ENCODE assay signal across 1 cellular context in genomic region chr11:45285931-45286632, GRCh38.
A peak's percentile ranks its signal among the peaks of the same experiment; 100 is the strongest.
TF ChIP-seq lines count a peak whose summit lies in the region.

A gene with protein sequence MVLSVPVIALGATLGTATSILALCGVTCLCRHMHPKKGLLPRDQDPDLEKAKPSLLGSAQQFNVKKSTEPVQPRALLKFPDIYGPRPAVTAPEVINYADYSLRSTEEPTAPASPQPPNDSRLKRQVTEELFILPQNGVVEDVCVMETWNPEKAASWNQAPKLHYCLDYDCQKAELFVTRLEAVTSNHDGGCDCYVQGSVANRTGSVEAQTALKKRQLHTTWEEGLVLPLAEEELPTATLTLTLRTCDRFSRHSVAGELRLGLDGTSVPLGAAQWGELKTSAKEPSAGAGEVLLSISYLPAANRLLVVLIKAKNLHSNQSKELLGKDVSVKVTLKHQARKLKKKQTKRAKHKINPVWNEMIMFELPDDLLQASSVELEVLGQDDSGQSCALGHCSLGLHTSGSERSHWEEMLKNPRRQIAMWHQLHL (minus strand): TSS chr11:45286341. CDS start chr11:45286207, 134 bp downstream.

TF ChIP-seq in WTC11, 78 proteins besides CTCF, POLR2A, EP300 and RAD21 (continued from another document):
- TF ChIP-seq KAT7 (CRISPR knock-in tag; IDR thresholded peaks at IDR 0.05; ENCODE audit: borderline replicate concordance), result 0 out of 2 replicates have a peak, but pooled peaks have one; percentile 77
- peak; percentile 44 for TF ChIP-seq ZNF423 (CRISPR knock-in tag; IDR thresholded peaks at IDR 0.05)
- TF ChIP-seq, protein P1, sequence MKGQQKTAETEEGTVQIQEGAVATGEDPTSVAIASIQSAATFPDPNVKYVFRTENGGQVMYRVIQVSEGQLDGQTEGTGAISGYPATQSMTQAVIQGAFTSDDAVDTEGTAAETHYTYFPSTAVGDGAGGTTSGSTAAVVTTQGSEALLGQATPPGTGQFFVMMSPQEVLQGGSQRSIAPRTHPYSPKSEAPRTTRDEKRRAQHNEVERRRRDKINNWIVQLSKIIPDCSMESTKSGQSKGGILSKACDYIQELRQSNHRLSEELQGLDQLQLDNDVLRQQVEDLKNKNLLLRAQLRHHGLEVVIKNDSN (CRISPR knock-in tag; IDR thresholded peaks at IDR 0.05), result peak; percentile 95
- peak; percentile 97 for TF ChIP-seq USF2 (CRISPR knock-in tag; IDR thresholded peaks at IDR 0.05)
- 0 out of 2 replicates have a peak, but pooled peaks have one; percentile 59 for TF ChIP-seq TP53 (CRISPR knock-in tag; IDR thresholded peaks at IDR 0.05)
- TF ChIP-seq, protein P2, sequence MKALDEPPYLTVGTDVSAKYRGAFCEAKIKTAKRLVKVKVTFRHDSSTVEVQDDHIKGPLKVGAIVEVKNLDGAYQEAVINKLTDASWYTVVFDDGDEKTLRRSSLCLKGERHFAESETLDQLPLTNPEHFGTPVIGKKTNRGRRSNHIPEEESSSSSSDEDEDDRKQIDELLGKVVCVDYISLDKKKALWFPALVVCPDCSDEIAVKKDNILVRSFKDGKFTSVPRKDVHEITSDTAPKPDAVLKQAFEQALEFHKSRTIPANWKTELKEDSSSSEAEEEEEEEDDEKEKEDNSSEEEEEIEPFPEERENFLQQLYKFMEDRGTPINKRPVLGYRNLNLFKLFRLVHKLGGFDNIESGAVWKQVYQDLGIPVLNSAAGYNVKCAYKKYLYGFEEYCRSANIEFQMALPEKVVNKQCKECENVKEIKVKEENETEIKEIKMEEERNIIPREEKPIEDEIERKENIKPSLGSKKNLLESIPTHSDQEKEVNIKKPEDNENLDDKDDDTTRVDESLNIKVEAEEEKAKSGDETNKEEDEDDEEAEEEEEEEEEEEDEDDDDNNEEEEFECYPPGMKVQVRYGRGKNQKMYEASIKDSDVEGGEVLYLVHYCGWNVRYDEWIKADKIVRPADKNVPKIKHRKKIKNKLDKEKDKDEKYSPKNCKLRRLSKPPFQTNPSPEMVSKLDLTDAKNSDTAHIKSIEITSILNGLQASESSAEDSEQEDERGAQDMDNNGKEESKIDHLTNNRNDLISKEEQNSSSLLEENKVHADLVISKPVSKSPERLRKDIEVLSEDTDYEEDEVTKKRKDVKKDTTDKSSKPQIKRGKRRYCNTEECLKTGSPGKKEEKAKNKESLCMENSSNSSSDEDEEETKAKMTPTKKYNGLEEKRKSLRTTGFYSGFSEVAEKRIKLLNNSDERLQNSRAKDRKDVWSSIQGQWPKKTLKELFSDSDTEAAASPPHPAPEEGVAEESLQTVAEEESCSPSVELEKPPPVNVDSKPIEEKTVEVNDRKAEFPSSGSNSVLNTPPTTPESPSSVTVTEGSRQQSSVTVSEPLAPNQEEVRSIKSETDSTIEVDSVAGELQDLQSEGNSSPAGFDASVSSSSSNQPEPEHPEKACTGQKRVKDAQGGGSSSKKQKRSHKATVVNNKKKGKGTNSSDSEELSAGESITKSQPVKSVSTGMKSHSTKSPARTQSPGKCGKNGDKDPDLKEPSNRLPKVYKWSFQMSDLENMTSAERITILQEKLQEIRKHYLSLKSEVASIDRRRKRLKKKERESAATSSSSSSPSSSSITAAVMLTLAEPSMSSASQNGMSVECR (CRISPR knock-in tag; IDR thresholded peaks at IDR 0.05; ENCODE audit: borderline replicate concordance), result peak; percentile 45; the same call in 1 of the 2 replicates
- no peak for TF ChIP-seq ATF3 (CRISPR knock-in tag; conservative IDR thresholded peaks at IDR 0.05)
- TF ChIP-seq AFF4 (CRISPR knock-in tag; IDR thresholded peaks at IDR 0.05; ENCODE audit: borderline replicate concordance), result no peak
- TF ChIP-seq ZBTB21 (CRISPR knock-in tag; IDR thresholded peaks at IDR 0.05; ENCODE audit: borderline replicate concordance), result peak; percentile 86
- 0 out of 2 replicates have a peak, but pooled peaks have one; percentile 73 for TF ChIP-seq ZNF138 (CRISPR knock-in tag; conservative IDR thresholded peaks at IDR 0.05)
- TF ChIP-seq FOXP1 (CRISPR knock-in tag; IDR thresholded peaks at IDR 0.05; ENCODE audit: borderline replicate concordance), result peak; percentile 64; the same call in 1 of the 2 replicates
- TF ChIP-seq ZNF263 (CRISPR knock-in tag; IDR thresholded peaks at IDR 0.05; ENCODE audit: low read depth), result peak; percentile 29; the same call in 1 of the 2 replicates
- TF ChIP-seq, protein P3, sequence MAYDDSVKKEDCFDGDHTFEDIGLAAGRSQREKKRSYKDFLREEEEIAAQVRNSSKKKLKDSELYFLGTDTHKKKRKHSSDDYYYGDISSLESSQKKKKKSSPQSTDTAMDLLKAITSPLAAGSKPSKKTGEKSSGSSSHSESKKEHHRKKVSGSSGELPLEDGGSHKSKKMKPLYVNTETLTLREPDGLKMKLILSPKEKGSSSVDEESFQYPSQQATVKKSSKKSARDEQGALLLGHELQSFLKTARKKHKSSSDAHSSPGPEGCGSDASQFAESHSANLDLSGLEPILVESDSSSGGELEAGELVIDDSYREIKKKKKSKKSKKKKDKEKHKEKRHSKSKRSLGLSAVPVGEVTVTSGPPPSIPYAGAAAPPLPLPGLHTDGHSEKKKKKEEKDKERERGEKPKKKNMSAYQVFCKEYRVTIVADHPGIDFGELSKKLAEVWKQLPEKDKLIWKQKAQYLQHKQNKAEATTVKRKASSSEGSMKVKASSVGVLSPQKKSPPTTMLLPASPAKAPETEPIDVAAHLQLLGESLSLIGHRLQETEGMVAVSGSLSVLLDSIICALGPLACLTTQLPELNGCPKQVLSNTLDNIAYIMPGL (CRISPR knock-in tag; IDR thresholded peaks at IDR 0.05), result peak; percentile 90
- TF ChIP-seq MAX (CRISPR knock-in tag; IDR thresholded peaks at IDR 0.05), result peak; percentile 66
- peak; percentile 48; the same call in 1 of the 2 replicates for TF ChIP-seq IRF1 (CRISPR knock-in tag; IDR thresholded peaks at IDR 0.05)
- peak; percentile 87; the same call in 1 of the 2 replicates for TF ChIP-seq E2F5 (CRISPR knock-in tag; IDR thresholded peaks at IDR 0.05)
- peak; percentile 64; the same call in 1 of the 2 replicates for TF ChIP-seq FOXK1 (CRISPR knock-in tag; IDR thresholded peaks at IDR 0.05)
- TF ChIP-seq ZNF396 (CRISPR knock-in tag; IDR thresholded peaks at IDR 0.05; ENCODE audit: borderline replicate concordance), result no peak
- peak; percentile 41; the same call in 1 of the 2 replicates for TF ChIP-seq PRDM15 (CRISPR knock-in tag; IDR thresholded peaks at IDR 0.05)
- TF ChIP-seq MYBL2 (CRISPR knock-in tag; IDR thresholded peaks at IDR 0.05), result no peak
- peak; percentile 84 for TF ChIP-seq ETV6 (CRISPR knock-in tag; IDR thresholded peaks at IDR 0.05)
- TF ChIP-seq CREM (CRISPR knock-in tag; IDR thresholded peaks at IDR 0.05), result peak; percentile 46; the same call in 1 of the 2 replicates
- TF ChIP-seq GTF2I (CRISPR knock-in tag; conservative IDR thresholded peaks at IDR 0.05), result no peak
- TF ChIP-seq RELA (CRISPR knock-in tag; IDR thresholded peaks at IDR 0.05; ENCODE audit: borderline replicate concordance), result peak; percentile 52; the same call in 1 of the 2 replicates
- TF ChIP-seq PRRX2 (CRISPR knock-in tag; IDR thresholded peaks at IDR 0.05), result no peak
- TF ChIP-seq ELF4 (CRISPR knock-in tag; IDR thresholded peaks at IDR 0.05; ENCODE audit: low read depth), result no peak
- TF ChIP-seq NR3C1 (CRISPR knock-in tag; conservative IDR thresholded peaks at IDR 0.05; ENCODE audit: low read depth), result no peak
